18 cellular contexts compared by ENCODE assay signal in the genomic region with DNA sequence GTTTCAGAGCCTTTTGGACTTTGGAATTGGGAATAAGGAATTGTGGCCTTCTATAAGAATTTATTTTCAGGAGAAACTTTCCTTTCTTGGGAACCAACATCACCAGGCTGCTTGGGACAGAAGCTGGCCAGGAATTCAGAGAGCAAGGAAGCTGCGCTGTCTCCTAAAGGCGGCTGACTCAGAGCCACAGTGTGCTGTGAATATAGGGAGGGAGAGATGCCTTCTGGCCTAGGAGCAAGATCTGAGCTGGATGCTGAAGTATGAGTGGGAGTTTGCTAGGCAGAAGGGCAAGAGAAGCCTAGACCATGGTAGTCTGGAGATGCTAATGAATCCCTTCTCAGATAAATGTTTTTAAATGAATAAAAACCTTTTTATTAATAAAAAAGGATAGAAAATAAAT.
DNase-seq lines count a peak whose midpoint lies in the region; ATAC-seq and TF ChIP-seq lines count a peak whose summit lies in the region.
"Had no signal": no experiment of that assay in that cellular context is flagged by ENCODE, and none has a peak within 500 bp of the region (broad histone marks: within the 10 kb centered on the region; RNA-seq: fewer than 3 reads in every experiment).

No MANE protein-coding gene starts in this region.

- H3K36me3 Mint-ChIP-seq in activated T-cell treated with anti-CD3 and anti-CD28 coated beads, Interleukin-2, amount 50 U/mL, for 4 hours (ENCODE audit: insufficient read depth), result no peaks in the 10 kb centered on the region
- H3K36me3 Mint-ChIP-seq: CD4-positive, CD25-positive, alpha-beta regulatory T cell had no signal

- H3K4me2 ChIP-seq in IMR-90 (ENCODE audit: low read depth, low read length), result no peak overlapping the region
- H3K4me2 ChIP-seq: KMS-11 had no signal

- no peak for TF ChIP-seq POLR2A in IMR-90 (IDR thresholded peaks at IDR 0.05; ENCODE audit: low read depth, low read length)

- CTCF ChIA-PET in IMR-90 (lab: Yijun Ruan, JAX), result no interaction called here

- no peaks in the 10 kb centered on the region for H3K9me3 Mint-ChIP-seq in activated T-cell treated with anti-CD3 and anti-CD28 coated beads, Interleukin-2, amount 50 U/mL, for 4 hours

- H3K36me3 ChIP-seq in IMR-90 (ENCODE audit: control insufficient read depth, insufficient read depth, low read length), result no peaks in the 10 kb centered on the region

- no peak overlapping the region for H3K23ac ChIP-seq in IMR-90 (ENCODE audit: low read depth, low read length)

- H2AFZ ChIP-seq in IMR-90 (replicated peaks; ENCODE audit: low read length, poor library complexity), result no peak overlapping the region

- no peak overlapping the region for H4K5ac ChIP-seq in IMR-90 (ENCODE audit: low read depth, low read length)

- H3K14ac ChIP-seq in IMR-90 (replicated peaks; ENCODE audit: low read depth, low read length), result no peak overlapping the region

- H3K27me3 Mint-ChIP-seq in activated T-cell treated with anti-CD3 and anti-CD28 coated beads, Interleukin-2, amount 50 U/mL, for 4 hours (ENCODE audit: low read depth), result peaks cover 6% of the 10 kb centered on the region
- H3K27me3 Mint-ChIP-seq: CD4-positive, CD25-positive, alpha-beta regulatory T cell had no signal

- H4K20me1 ChIP-seq in IMR-90 (ENCODE audit: insufficient read depth, low read length), result peaks cover 5% of the 10 kb centered on the region; the same call in 1 of the 2 replicates

- TF ChIP-seq CTCF in IMR-90 (conservative IDR thresholded peaks at IDR 0.05; ENCODE audit: low read depth, low read length) (no peak), fibroblast of pulmonary artery (IDR thresholded peaks at IDR 0.05; ENCODE audit: low read length, missing control alignments) (no peak)

- intact Hi-C loops in IMR-90 (cut with micrococcal nuclease), result loop anchor here (10.0 kb wide), 1 partner anchor 1105 kb away; no protein-coding TSS in a partner anchor

- no peak overlapping the region for H2AK5ac ChIP-seq in IMR-90 (ENCODE audit: low read depth, low read length)

- no peaks in the 10 kb centered on the region for H3K9me3 ChIP-seq in IMR-90 (ENCODE audit: control insufficient read depth, insufficient read depth, low read length)
- H3K9me3 ChIP-seq: Caco-2 had no signal

- H3K79me1 ChIP-seq in IMR-90 (ENCODE audit: low read depth in 1 of 2, low read length in 2 of 2), result no peaks in the 10 kb centered on the region

- no peak overlapping the region for H3K27ac ChIP-seq in IMR-90 (ENCODE audit: insufficient read depth, low read length)
- H3K27ac ChIP-seq: KMS-11 had no signal

- H2BK5ac ChIP-seq in IMR-90 (ENCODE audit: low read depth, low read length, poor library complexity, severe bottlenecking), result no peak overlapping the region

- dilution Hi-C loops in IMR-90 (cut with HindIII; ENCODE audit: low sequenced_read_pairs, unreplicated experiment), result no loop called here

- ATAC-seq in IMR-90 (ENCODE audit: low read depth) (peak; percentile 39; the same call in 1 of the 2 replicates), HG03175 (IDR thresholded peaks at IDR 0.05; ENCODE audit: unreplicated experiment) (no peak)
- no peak for ATAC-seq in activated T-cell treated with anti-CD3 and anti-CD28 coated beads, Interleukin-2, amount 50 U/mL, for 4 hours

- H3K4me1 ChIP-seq in IMR-90 (ENCODE audit: control insufficient read depth, insufficient read depth, low read length), result peaks cover 6% of the 10 kb centered on the region; the same call in 1 of the 2 replicates

- POLR2A ChIA-PET in IMR-90 (lab: Charles Lee; ENCODE audit: unreplicated experiment), result no interaction called here

- no peak overlapping the region for H4K91ac ChIP-seq in IMR-90 (ENCODE audit: insufficient read depth, low read depth, low read length)

- H3K4me1 Mint-ChIP-seq in activated T-cell treated with anti-CD3 and anti-CD28 coated beads, Interleukin-2, amount 50 U/mL, for 4 hours (ENCODE audit: low read depth), result no peaks in the 10 kb centered on the region
- H3K4me1 Mint-ChIP-seq: CD4-positive, CD25-positive, alpha-beta regulatory T cell had no signal

- no peak overlapping the region for H2BK15ac ChIP-seq in IMR-90 (ENCODE audit: low read depth, low read length)

- peaks cover 7% of the 10 kb centered on the region; the same call in 1 of the 2 replicates for H3K9me1 ChIP-seq in IMR-90 (ENCODE audit: insufficient read depth, low read length)

- H2BK20ac ChIP-seq in IMR-90 (ENCODE audit: low read depth, low read length), result no peak overlapping the region

- in situ Hi-C loops in IMR-90 (cut with MboI; ENCODE audit: low sequenced_read_pairs), result no loop called here

- no peak overlapping the region for H3K9ac ChIP-seq in IMR-90 (ENCODE audit: low read depth, low read length)
- H3K9ac ChIP-seq: KMS-11 had no signal

- no peak overlapping the region for H3K18ac ChIP-seq in IMR-90 (ENCODE audit: low read depth, low read length)

- no peak overlapping the region for H4K8ac ChIP-seq in IMR-90 (ENCODE audit: low read depth in 2 of 2, low read length in 2 of 2)

- H3K4ac ChIP-seq in IMR-90 (ENCODE audit: low read depth, low read length), result no peak overlapping the region

- no peak overlapping the region for H2BK120ac ChIP-seq in IMR-90 (ENCODE audit: low read depth, low read length)

- no CpG with 5 or more reads among the region's 2 CpGs for WGBS in IMR-90 (ENCODE audit: extremely low coverage in 2 of 2, insufficient read length in 1 of 2), 2 experiments

- DNase-seq in IMR-90 (peak; percentile 51), amniotic epithelial cell (ENCODE audit: low read depth) (peak; percentile 65), fibroblast of pulmonary artery (ENCODE audit: low read depth) (peak; percentile 23), pons (ENCODE audit: low spot score) (peak; percentile 25), DMS153 (lab: John Stamatoyannopoulos, UW) (no peak), UCSD-AML1 (lab: John Stamatoyannopoulos, UW; ENCODE audit: unreplicated experiment) (no peak)
- no peak for DNase-seq in activated T-cell treated with anti-CD3 and anti-CD28 coated beads, Interleukin-2, amount 50 U/mL, for 4 hours
- DNase-seq: Caco-2; CD4-positive, CD25-positive, alpha-beta regulatory T cell; HCEC 1CT; NCI-H1092; NCI-H1694; NCI-H2227 treated with DMSO at 0.1 percent for 48 hours; NCI-H69; RPMI8226; SIG-M5 had no signal

- no peak overlapping the region for H2AK9ac ChIP-seq in IMR-90 (replicated peaks; ENCODE audit: low read depth, low read length, poor library complexity)

- no peak overlapping the region for H3K4me3 Mint-ChIP-seq in activated T-cell treated with anti-CD3 and anti-CD28 coated beads, Interleukin-2, amount 50 U/mL, for 4 hours
- H3K4me3 Mint-ChIP-seq: CD4-positive, CD25-positive, alpha-beta regulatory T cell had no signal

- H3K4me3 ChIP-seq in IMR-90 (ENCODE audit: insufficient read depth, low read depth, low read length) (no peak overlapping the region), fibroblast of pulmonary artery (replicated peaks; ENCODE audit: low read depth, low read length) (no peak overlapping the region)

- BruUV-seq in IMR-90 (replicated peaks; lab: Mats Ljungman, UMichigan), result no TSS peak

- H3K27me3 ChIP-seq in IMR-90 (ENCODE audit: control insufficient read depth, insufficient read depth, low read length), result peaks cover 7% of the 10 kb centered on the region

- H3K56ac ChIP-seq in IMR-90 (ENCODE audit: extremely low read depth, insufficient read depth, low read length), result no peak overlapping the region

- TF ChIP-seq RAD21 in IMR-90 (IDR thresholded peaks at IDR 0.05; ENCODE audit: low read length), result no peak

TF ChIP-seq in IMR-90, 13 proteins besides CTCF, POLR2A, EP300 and RAD21:
- TF ChIP-seq ELK1 (IDR thresholded peaks at IDR 0.05; ENCODE audit: borderline replicate concordance, low read depth, low read length) (no peak), RFX5 (IDR thresholded peaks at IDR 0.05; ENCODE audit: low read depth, low read length) (no peak), NFE2L2 (IDR thresholded peaks at IDR 0.05; ENCODE audit: low read depth, low read length) (no peak), SMC3 (IDR thresholded peaks at IDR 0.05; ENCODE audit: low read depth, low read length) (no peak), RCOR1 (IDR thresholded peaks at IDR 0.05; ENCODE audit: insufficient replicate concordance, low read length) (no peak), MAZ (IDR thresholded peaks at IDR 0.05; ENCODE audit: borderline replicate concordance, low read depth, low read length) (no peak), FOS (IDR thresholded peaks at IDR 0.05; ENCODE audit: low read depth, low read length) (no peak)

Comparison
In these comparisons a context has a peak if more than half of its experiments do, and no peak if none do; other contexts are left out.
1. DNase-seq: peak in IMR-90 (single experiment), amniotic epithelial cell (single experiment), fibroblast of pulmonary artery (single experiment) and pons (single experiment); none in DMS153 (single experiment), activated T-cell treated with anti-CD3 and anti-CD28 coated beads, Interleukin-2, amount 50 U/mL, for 4 hours (single experiment) and UCSD-AML1 (single experiment).